8 cellular contexts compared by ENCODE assay signal in the genomic region with DNA sequence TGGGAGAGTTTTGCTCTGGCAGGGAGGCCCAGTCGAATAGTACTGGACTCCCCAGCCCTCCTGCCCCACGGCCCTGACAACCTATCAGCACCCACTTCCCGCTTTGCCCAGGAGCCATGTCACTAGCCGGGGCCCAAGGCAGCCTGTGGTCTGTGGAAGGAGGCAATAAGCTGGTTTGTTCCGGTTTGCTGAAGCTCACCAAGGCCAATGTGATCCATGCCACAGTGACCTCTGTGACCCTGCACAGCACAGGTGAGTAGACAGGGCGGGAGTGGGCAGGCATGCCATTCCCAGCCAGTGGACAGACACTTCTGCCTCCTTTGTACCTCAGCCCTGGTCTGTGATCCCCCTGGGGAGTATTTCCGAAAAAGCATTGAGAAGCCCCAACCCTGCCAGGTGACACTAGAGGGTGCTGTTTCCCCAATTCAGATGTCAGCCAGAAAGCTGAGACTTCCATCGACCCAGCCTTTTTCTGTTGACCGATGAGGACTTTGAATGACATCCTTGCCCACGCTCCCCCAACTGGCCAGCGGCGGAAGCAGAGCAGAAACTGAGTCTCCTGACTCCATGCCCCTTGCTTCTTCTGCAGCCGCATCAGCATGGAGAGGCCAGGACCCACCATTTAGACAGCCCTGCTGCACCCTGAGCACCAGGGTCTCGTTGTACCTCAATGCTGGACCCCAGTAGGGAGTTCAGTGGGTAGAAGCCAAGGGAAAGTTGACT. TPM values are rescaled to one million over a fixed set of nuclear protein-coding genes. Genes with fewer than 3 reads are reported as not detected.
DNase-seq lines count a peak whose midpoint lies in the region; ATAC-seq and TF ChIP-seq lines count a peak whose summit lies in the region.

No MANE protein-coding gene starts in this region.

- ATAC-seq in GM21423 (IDR thresholded peaks at IDR 0.05; ENCODE audit: unreplicated experiment) (peak; percentile 74), GM21515 (IDR thresholded peaks at IDR 0.05; ENCODE audit: unreplicated experiment) (no peak)

- 52% methylated on average over 14 of the region's 14 CpGs for WGBS in prostate gland

- no peak overlapping the region for H3K4me3 ChIP-seq in prostate gland

- no peak overlapping the region for H3K27ac ChIP-seq in prostate gland

- DNase-seq in DMS153 (lab: John Stamatoyannopoulos, UW) (peak; percentile 5), HuH-7.5 (ENCODE audit: low spot score) (peak; percentile 89), RPMI8226 (peak; percentile 75), germinal center (ENCODE audit: low spot score) (peak; percentile 82), prostate gland (ENCODE audit: low spot score) (peak; percentile 52)
- DNase-seq in activated effector memory CD4-positive, alpha-beta T cell treated with anti-CD3 and anti-CD28 coated beads, Interleukin-2, amount 50 U/mL, for 16 hours = peak; percentile 81

- intact Hi-C loops in prostate gland (cut with DNase I) = loop anchor here (5.0 kb wide), 2 partner anchors 75 to 185 kb away; a partner anchor contains a TSS

- H3K36me3 ChIP-seq in prostate gland = no peaks in the 10 kb centered on the region

- H3K27me3 ChIP-seq in prostate gland (replicated peaks; ENCODE audit: insufficient read depth) = no peaks in the 10 kb centered on the region

- TF ChIP-seq POLR2A in prostate gland (IDR thresholded peaks at IDR 0.05) = no peak

- no peaks in the 10 kb centered on the region for H3K4me1 ChIP-seq in prostate gland (replicated peaks)

- TF ChIP-seq CTCF in prostate gland (IDR thresholded peaks at IDR 0.05) = peak; percentile 40 to 75 (median 64)

- H3K9me3 ChIP-seq in prostate gland = no peaks in the 10 kb centered on the region

RNA-seq across cellular contexts. Expression of a gene that starts 9.6 kb away (rescaled TPM):
- 10 to 100 TPM in 1 of 2 donors, 1 to 10 TPM in 1; 7.7 to 20.7 TPM for total RNA-seq in prostate gland

RNA-seq across cellular contexts. Expression of a gene that starts 11.7 kb away (rescaled TPM):
- total RNA-seq in prostate gland = 1 to 10 TPM in 1 of 2 donors, not detected in 1; 9.3 TPM

RNA-seq across cellular contexts. Expression of a gene that starts 22.1 kb away (rescaled TPM):
- total RNA-seq in prostate gland = 10 to 100 TPM; 11.1 to 12.0 TPM

Comparison
In these comparisons a context has a peak if more than half of its experiments do, and no peak if none do; other contexts are left out.
1. DNase-seq: peak in every context shown above with its lines; median percentile 89 in HuH-7.5; 82 in germinal center; 81 in activated effector memory CD4-positive, alpha-beta T cell treated with anti-CD3 and anti-CD28 coated beads, Interleukin-2, amount 50 U/mL, for 16 hours; 75 in RPMI8226; 52 in prostate gland; 5 in DMS153.